ENCODE assay signal across 8 cellular contexts in the genomic region with DNA sequence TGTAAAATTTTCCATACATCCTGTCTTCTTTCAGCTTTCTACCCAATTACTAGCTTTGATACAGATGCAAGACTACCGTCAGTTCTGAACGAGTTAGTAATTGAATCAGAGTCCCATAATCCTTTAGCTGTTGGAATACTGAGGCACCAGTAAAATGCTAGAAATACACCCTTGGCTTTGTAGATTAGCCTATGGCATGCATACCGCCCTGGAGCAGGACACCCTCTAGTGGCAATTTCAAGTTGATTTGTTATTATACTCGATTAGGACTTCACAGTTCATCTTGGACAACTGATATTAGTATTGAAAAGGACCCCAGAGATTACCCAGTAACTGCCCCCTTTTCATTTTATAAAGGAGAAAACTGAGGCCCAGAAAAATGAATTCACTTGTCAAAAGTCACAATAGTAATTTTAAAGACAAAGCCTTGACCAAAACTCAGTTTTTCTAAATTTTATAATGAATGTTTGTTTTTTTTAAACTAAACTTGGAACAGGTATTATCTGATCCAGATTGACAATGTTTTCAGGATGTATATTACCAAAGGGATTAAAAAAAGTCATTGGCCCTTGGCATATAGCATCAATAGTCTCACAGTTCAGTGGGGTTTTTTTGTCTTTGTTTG. TPM values are rescaled to one million over a fixed set of nuclear protein-coding genes. Genes with fewer than 3 reads are reported as not detected.
A peak's percentile ranks its signal among the peaks of the same experiment; 100 is the strongest.
DNase-seq lines count a peak whose midpoint lies in the region; ATAC-seq, FAIRE-seq and TF ChIP-seq lines count a peak whose summit lies in the region.

No MANE protein-coding gene starts in this region.

- H2AFZ ChIP-seq in keratinocyte (ENCODE audit: control insufficient read depth, low read length) = no peak overlapping the region

- H3K4me3 ChIP-seq in MG63 (no peak overlapping the region), breast epithelium (no peak overlapping the region), keratinocyte (ENCODE audit: control insufficient read depth in 2 of 3, extremely low read depth in 1 of 3, insufficient read depth in 2 of 3, low read depth in 1 of 3, low read length in 3 of 3) (no peak overlapping the region)

- no peaks in the 10 kb centered on the region for H3K9me1 ChIP-seq in keratinocyte (ENCODE audit: control insufficient read depth, extremely low read depth, insufficient read depth, low read length)

- H3K9me3 ChIP-seq in MG63 (no peaks in the 10 kb centered on the region), breast epithelium (no peaks in the 10 kb centered on the region), keratinocyte (ENCODE audit: control insufficient read depth, low read depth, low read length) (no peaks in the 10 kb centered on the region)

- H3K79me2 ChIP-seq in keratinocyte (ENCODE audit: control insufficient read depth, insufficient read depth, low read length) = peaks cover 52% of the 10 kb centered on the region

- H3K4me2 ChIP-seq in keratinocyte (ENCODE audit: control insufficient read depth, extremely low read depth, insufficient read depth, low read depth, low read length) = no peak overlapping the region

- TF ChIP-seq POLR2A in breast epithelium (IDR thresholded peaks at IDR 0.05) = no peak

- intact Hi-C loops in breast epithelium (cut with DNase I; ENCODE audit: low total_unique reads) = loop anchor here (10.0 kb wide), 1 partner anchor 165 kb away; a partner anchor contains a TSS

- ATAC-seq in GM19395 (IDR thresholded peaks at IDR 0.05; ENCODE audit: unreplicated experiment) = peak; percentile 52
- peak; percentile 92 for ATAC-seq in SK-N-SH treated with all-trans-retinoic acid at 6 μM for 48 hours
- ATAC-seq in HG02938 (IDR thresholded peaks at IDR 0.05; ENCODE audit: unreplicated experiment) = no peak

- no peaks in the 10 kb centered on the region for H3K4me1 ChIP-seq in breast epithelium
- no peaks in the 10 kb centered on the region for H3K4me1 ChIP-seq in keratinocyte (ENCODE audit: control insufficient read depth, extremely low read depth, insufficient read depth, low read length)

- peaks cover 17% of the 10 kb centered on the region for H3K36me3 ChIP-seq in MG63
- H3K36me3 ChIP-seq in breast epithelium = no peaks in the 10 kb centered on the region
- H3K36me3 ChIP-seq in keratinocyte (ENCODE audit: control insufficient read depth in 2 of 2, extremely low read depth in 1 of 2, insufficient read depth in 2 of 2, low read length in 2 of 2) = peaks cover 0 to 1% of the 10 kb centered on the region in 2 experiments

- DNase-seq in CMK (ENCODE audit: low read depth) (peak; percentile 24), MG63 (peak; percentile 35), breast epithelium (ENCODE audit: low spot score in 2 of 2) (no peak), keratinocyte (ENCODE audit: low read depth, low spot score) (peak; percentile 15)
- peak; percentile 29 for DNase-seq in stimulated activated CD4-positive, alpha-beta T cell treated with anti-CD3 and anti-CD28 coated beads, Interleukin-4, amount 100 ng/mL, for 1 hour

- no peak overlapping the region for H3K9ac ChIP-seq in keratinocyte (ENCODE audit: control insufficient read depth, extremely low read depth, insufficient read depth, low read length)

- TF ChIP-seq CTCF in breast epithelium (IDR thresholded peaks at IDR 0.05) (peak in 2 of 3 donors; percentile 43 to 55), keratinocyte (optimal IDR thresholded peaks at IDR 0.05 in 1 of 3, IDR thresholded peaks at IDR 0.05 in 1 of 3, conservative IDR thresholded peaks at IDR 0.05 in 1 of 3; ENCODE audit: extremely low read depth in 1 of 3, insufficient read depth in 2 of 3, low read length in 3 of 3) (peak; percentile 55 to 74 (median 66))

- H3K27ac ChIP-seq in breast epithelium (no peak overlapping the region), keratinocyte (ENCODE audit: control insufficient read depth, insufficient read depth, low read length) (no peak overlapping the region)

- dilution Hi-C loops in keratinocyte (cut with MboI; ENCODE audit: extremely low pct_ligation_motif_present, low sequenced_read_pairs) = no loop called here

- peak; percentile 67 for FAIRE-seq in keratinocyte (lab: Jason Lieb, UNC)

- H3K27me3 ChIP-seq in MG63 = no peaks in the 10 kb centered on the region
- H3K27me3 ChIP-seq in breast epithelium = no peaks in the 10 kb centered on the region
- H3K27me3 ChIP-seq in keratinocyte (ENCODE audit: control insufficient read depth, extremely low read depth, insufficient read depth, low read length) = no peaks in the 10 kb centered on the region

- H4K20me1 ChIP-seq in keratinocyte (ENCODE audit: control insufficient read depth, extremely low read depth, insufficient read depth, low read length) = peaks cover under 1% of the 10 kb centered on the region

TF ChIP-seq in SK-N-SH treated with all-trans-retinoic acid at 6 μM for 48 hours, 23 proteins besides CTCF, POLR2A, EP300 and RAD21 (continues in another document):
- TF ChIP-seq, protein P1, sequence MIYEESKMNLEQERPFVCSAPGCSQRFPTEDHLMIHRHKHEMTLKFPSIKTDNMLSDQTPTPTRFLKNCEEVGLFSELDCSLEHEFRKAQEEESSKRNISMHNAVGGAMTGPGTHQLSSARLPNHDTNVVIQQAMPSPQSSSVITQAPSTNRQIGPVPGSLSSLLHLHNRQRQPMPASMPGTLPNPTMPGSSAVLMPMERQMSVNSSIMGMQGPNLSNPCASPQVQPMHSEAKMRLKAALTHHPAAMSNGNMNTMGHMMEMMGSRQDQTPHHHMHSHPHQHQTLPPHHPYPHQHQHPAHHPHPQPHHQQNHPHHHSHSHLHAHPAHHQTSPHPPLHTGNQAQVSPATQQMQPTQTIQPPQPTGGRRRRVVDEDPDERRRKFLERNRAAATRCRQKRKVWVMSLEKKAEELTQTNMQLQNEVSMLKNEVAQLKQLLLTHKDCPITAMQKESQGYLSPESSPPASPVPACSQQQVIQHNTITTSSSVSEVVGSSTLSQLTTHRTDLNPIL (CRISPR knock-in tag; IDR thresholded peaks at IDR 0.05; ENCODE audit: low read depth) = no peak
- TF ChIP-seq TCF4 (CRISPR knock-in tag; IDR thresholded peaks at IDR 0.05; ENCODE audit: borderline replicate concordance) = no peak
- no peak for TF ChIP-seq ARNTL (CRISPR knock-in tag; IDR thresholded peaks at IDR 0.05; ENCODE audit: borderline replicate concordance, low read depth)
- no peak for TF ChIP-seq PPARA (CRISPR knock-in tag; IDR thresholded peaks at IDR 0.05; ENCODE audit: borderline replicate concordance)
- TF ChIP-seq ZNF8 (CRISPR knock-in tag; IDR thresholded peaks at IDR 0.05) = no peak
- TF ChIP-seq ZNF70 (CRISPR knock-in tag; IDR thresholded peaks at IDR 0.05) = no peak
- no peak for TF ChIP-seq ESRRG (CRISPR knock-in tag; IDR thresholded peaks at IDR 0.05)
- TF ChIP-seq OSR1 (CRISPR knock-in tag; IDR thresholded peaks at IDR 0.05) = no peak
- TF ChIP-seq SNAI2 (CRISPR knock-in tag; IDR thresholded peaks at IDR 0.05) = no peak
- TF ChIP-seq, protein P2, sequence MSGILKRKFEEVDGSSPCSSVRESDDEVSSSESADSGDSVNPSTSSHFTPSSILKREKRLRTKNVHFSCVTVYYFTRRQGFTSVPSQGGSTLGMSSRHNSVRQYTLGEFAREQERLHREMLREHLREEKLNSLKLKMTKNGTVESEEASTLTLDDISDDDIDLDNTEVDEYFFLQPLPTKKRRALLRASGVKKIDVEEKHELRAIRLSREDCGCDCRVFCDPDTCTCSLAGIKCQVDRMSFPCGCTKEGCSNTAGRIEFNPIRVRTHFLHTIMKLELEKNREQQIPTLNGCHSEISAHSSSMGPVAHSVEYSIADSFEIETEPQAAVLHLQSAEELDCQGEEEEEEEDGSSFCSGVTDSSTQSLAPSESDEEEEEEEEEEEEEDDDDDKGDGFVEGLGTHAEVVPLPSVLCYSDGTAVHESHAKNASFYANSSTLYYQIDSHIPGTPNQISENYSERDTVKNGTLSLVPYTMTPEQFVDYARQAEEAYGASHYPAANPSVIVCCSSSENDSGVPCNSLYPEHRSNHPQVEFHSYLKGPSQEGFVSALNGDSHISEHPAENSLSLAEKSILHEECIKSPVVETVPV (CRISPR knock-in tag; IDR thresholded peaks at IDR 0.05) = no peak
- TF ChIP-seq ISL1 (CRISPR knock-in tag; IDR thresholded peaks at IDR 0.05) = no peak; the same call in 1 of the 2 replicates
- no peak for TF ChIP-seq TOX (CRISPR knock-in tag; IDR thresholded peaks at IDR 0.05; ENCODE audit: borderline replicate concordance)
- TF ChIP-seq CSDC2 (CRISPR knock-in tag; IDR thresholded peaks at IDR 0.05) = no peak
- TF ChIP-seq ZNF565 (CRISPR knock-in tag; conservative IDR thresholded peaks at IDR 0.05; ENCODE audit: low read depth) = no peak
- TF ChIP-seq, protein P3, sequence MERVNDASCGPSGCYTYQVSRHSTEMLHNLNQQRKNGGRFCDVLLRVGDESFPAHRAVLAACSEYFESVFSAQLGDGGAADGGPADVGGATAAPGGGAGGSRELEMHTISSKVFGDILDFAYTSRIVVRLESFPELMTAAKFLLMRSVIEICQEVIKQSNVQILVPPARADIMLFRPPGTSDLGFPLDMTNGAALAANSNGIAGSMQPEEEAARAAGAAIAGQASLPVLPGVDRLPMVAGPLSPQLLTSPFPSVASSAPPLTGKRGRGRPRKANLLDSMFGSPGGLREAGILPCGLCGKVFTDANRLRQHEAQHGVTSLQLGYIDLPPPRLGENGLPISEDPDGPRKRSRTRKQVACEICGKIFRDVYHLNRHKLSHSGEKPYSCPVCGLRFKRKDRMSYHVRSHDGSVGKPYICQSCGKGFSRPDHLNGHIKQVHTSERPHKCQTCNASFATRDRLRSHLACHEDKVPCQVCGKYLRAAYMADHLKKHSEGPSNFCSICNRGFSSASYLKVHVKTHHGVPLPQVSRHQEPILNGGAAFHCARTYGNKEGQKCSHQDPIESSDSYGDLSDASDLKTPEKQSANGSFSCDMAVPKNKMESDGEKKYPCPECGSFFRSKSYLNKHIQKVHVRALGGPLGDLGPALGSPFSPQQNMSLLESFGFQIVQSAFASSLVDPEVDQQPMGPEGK (CRISPR knock-in tag; IDR thresholded peaks at IDR 0.05; ENCODE audit: borderline replicate concordance) = no peak
- TF ChIP-seq BACH2 (CRISPR knock-in tag; IDR thresholded peaks at IDR 0.05; ENCODE audit: borderline replicate concordance) = no peak
- TF ChIP-seq RARB (CRISPR knock-in tag; IDR thresholded peaks at IDR 0.05) = no peak

RNA-seq across cellular contexts. Expression of a gene that starts 46.1 kb away (rescaled TPM):
- 0.16 and 0.42 TPM in 2 replicates for total RNA-seq in MG63 (2014; rRNA removed; shearing (Covaris generic); ENCODE audit: low replicate concordance)
- 1 to 10 TPM in 2 of 3 donors, under 1 TPM in 1; under 0.01 to 1.3 (median 1.0) TPM for total RNA-seq in breast epithelium
- polyA plus RNA-seq in keratinocyte = 2.8 to 5.1 TPM (median 3.0 TPM) in 3 replicates
- polyA plus RNA-seq in keratinocyte (2011; ENCODE audit: low read depth) = 0.20 TPM
- polyA plus RNA-seq in keratinocyte (2011; cell fraction: cytosol; rRNA removed) = 1.6 and 1.9 TPM in 2 replicates
- 9.3 and 10.0 TPM in 2 replicates for polyA plus RNA-seq in keratinocyte (2011; cell fraction: nucleus; rRNA removed)
- polyA plus RNA-seq in keratinocyte (2012; ENCODE audit: low replicate concordance) = 0.42 and 5.5 TPM in 2 replicates
- polyA minus RNA-seq in keratinocyte = 7.1 to 23.7 TPM (median 7.6 TPM) in 3 replicates
- polyA minus RNA-seq in keratinocyte (2011; cell fraction: cytosol; rRNA and poly(A)+ RNA removed) = 4.2 TPM
- polyA minus RNA-seq in keratinocyte (2011; cell fraction: nucleus; rRNA and poly(A)+ RNA removed) = 14.8 and 27.1 TPM in 2 replicates

Comparison
In these comparisons a context has a peak if more than half of its experiments do, and no peak if none do; other contexts are left out.
1. DNase-seq: peak in CMK (single experiment), MG63 (single experiment), keratinocyte (single experiment) and stimulated activated CD4-positive, alpha-beta T cell treated with anti-CD3 and anti-CD28 coated beads, Interleukin-4, amount 100 ng/mL, for 1 hour (single experiment); none in breast epithelium (0 of 2).